Comparison of ENCODE assay signal across 1 cellular context in the genomic region with DNA sequence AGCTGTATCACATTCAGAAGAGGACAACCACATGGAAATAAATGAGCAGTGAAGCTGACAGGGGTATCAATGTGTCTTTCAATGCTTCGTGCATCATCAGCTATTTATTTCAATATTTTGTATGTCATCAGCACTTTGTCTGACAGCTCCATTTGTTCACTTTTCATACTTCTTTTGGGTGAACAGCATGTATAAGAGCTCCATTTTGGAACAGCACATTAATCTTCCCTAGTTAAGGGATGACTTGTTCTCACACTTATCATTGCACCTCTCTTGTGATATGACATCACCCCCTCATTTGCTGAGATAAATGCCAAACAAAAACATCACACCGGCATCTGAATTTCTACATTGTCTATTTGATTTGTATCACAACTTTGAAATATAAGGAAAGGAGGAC.
A peak's percentile ranks its signal among the peaks of the same experiment; 100 is the strongest.
TF ChIP-seq lines count a peak whose summit lies in the region.

No MANE protein-coding gene starts in this region.

TF ChIP-seq in GM12878, 131 proteins besides CTCF, POLR2A, EP300 and RAD21:
- 0 out of 2 replicates have a peak, but pooled peaks have one; percentile 3 for TF ChIP-seq JUNB (IDR thresholded peaks at IDR 0.05)
- no peak for TF ChIP-seq CHD1 (IDR thresholded peaks at IDR 0.05; ENCODE audit: low read depth, low read length)
- TF ChIP-seq, protein P1, sequence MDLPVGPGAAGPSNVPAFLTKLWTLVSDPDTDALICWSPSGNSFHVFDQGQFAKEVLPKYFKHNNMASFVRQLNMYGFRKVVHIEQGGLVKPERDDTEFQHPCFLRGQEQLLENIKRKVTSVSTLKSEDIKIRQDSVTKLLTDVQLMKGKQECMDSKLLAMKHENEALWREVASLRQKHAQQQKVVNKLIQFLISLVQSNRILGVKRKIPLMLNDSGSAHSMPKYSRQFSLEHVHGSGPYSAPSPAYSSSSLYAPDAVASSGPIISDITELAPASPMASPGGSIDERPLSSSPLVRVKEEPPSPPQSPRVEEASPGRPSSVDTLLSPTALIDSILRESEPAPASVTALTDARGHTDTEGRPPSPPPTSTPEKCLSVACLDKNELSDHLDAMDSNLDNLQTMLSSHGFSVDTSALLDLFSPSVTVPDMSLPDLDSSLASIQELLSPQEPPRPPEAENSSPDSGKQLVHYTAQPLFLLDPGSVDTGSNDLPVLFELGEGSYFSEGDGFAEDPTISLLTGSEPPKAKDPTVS (IDR thresholded peaks at IDR 0.05; ENCODE audit: low read depth, low read length): no peak
- TF ChIP-seq, protein P2, sequence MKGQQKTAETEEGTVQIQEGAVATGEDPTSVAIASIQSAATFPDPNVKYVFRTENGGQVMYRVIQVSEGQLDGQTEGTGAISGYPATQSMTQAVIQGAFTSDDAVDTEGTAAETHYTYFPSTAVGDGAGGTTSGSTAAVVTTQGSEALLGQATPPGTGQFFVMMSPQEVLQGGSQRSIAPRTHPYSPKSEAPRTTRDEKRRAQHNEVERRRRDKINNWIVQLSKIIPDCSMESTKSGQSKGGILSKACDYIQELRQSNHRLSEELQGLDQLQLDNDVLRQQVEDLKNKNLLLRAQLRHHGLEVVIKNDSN (IDR thresholded peaks at IDR 0.05; ENCODE audit: borderline replicate concordance, extremely low read length, insufficient read depth, low read depth, low read length): no peak
- TF ChIP-seq ATF7 (IDR thresholded peaks at IDR 0.05; ENCODE audit: low read depth): 0 out of 2 replicates have a peak, but pooled peaks have one; percentile 22
TF ChIP-seq in GM12878: peak in this region for 2.
